10 cellular contexts compared by ENCODE assay signal in the genomic region with DNA sequence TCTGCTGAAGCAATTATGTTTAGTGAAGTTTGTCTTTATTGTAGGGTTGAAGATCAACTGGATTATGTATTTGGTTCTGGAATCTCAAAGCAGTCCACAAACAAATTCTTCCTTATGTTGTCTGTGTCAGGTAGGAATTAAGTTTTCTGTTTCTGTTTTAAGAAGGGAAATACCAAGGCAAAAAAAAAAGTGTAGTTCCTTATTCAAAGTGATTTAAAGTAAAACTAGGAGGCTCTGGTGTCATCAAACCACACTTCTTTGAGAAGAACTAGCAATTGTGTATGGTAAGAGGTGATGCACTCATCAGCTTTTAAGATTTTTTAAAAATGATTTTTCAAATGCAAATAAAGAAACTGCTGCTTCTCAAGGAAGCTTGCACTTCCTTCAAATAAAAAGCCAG. TPM values are rescaled to one million over a fixed set of nuclear protein-coding genes. Genes with fewer than 3 reads are reported as not detected.
A peak's percentile ranks its signal among the peaks of the same experiment; 100 is the strongest.
DNase-seq lines count a peak whose midpoint lies in the region; TF ChIP-seq lines count a peak whose summit lies in the region.
"Had no signal": no experiment of that assay in that cellular context is flagged by ENCODE, and none has a peak within 500 bp of the region (broad histone marks: within the 10 kb centered on the region; RNA-seq: fewer than 3 reads in every experiment).

No MANE protein-coding gene starts in this region.

- TF ChIP-seq CTCF in OCI-LY7 (conservative IDR thresholded peaks at IDR 0.05; ENCODE audit: low read length) (no peak), stomach (IDR thresholded peaks at IDR 0.05) (no peak)

- H3K4me1 ChIP-seq in OCI-LY7 (ENCODE audit: insufficient read depth, low read length, poor library complexity, severe bottlenecking) (peaks cover 18% of the 10 kb centered on the region), stomach (peaks cover 6 to 58% (median 27%) of the 10 kb centered on the region in 4 donors), SJCRH30 (peaks cover 11% of the 10 kb centered on the region)

- POLR2A ChIA-PET in OCI-LY7 (lab: Charles Lee) = interaction anchor here (0.6 to 3.5 kb wide), 7 partner anchors 10 to 689 kb away, joined by 3 to 18 read pairs (median 3); a partner anchor contains a TSS

- no peaks in the 10 kb centered on the region for H3K9me2 ChIP-seq in OCI-LY7 (ENCODE audit: insufficient read depth, low read length)

- intact Hi-C loops in activated naive CD4-positive, alpha-beta T cell treated with anti-CD3 and anti-CD28 coated beads for 36 hours (cut with micrococcal nuclease) = loop anchor here (2.0 kb wide), 1 partner anchor 324 kb away; no protein-coding TSS in a partner anchor
- intact Hi-C loops in OCI-LY7 (cut with micrococcal nuclease; ENCODE audit: unreplicated experiment) = loop anchor here (2.0 to 10.0 kb wide), 2 partner anchors 254 to 450 kb away; no protein-coding TSS in a partner anchor
- intact Hi-C loops in stomach (cut with DNase I; ENCODE audit: low total_unique reads) = no loop called here

- no peaks in the 10 kb centered on the region for H3K9me3 ChIP-seq in OCI-LY7 (ENCODE audit: low read length)
- H3K9me3 ChIP-seq in stomach = no peaks in the 10 kb centered on the region
- H3K9me3 ChIP-seq in SJCRH30 (replicated peaks) = no peaks in the 10 kb centered on the region

- peaks cover 16% of the 10 kb centered on the region for H3K4me1 Mint-ChIP-seq in activated naive CD4-positive, alpha-beta T cell treated with anti-CD3 and anti-CD28 coated beads for 36 hours (ENCODE audit: low read depth)

- H3K36me3 ChIP-seq in OCI-LY7 (ENCODE audit: insufficient read depth, low read length) (peaks cover 36% of the 10 kb centered on the region), stomach (peaks cover 7 to 22% (median 18%) of the 10 kb centered on the region in 4 donors), SJCRH30 (peaks cover 20% of the 10 kb centered on the region)

- no peak for TF ChIP-seq EP300 in stomach (IDR thresholded peaks at IDR 0.05)

- no peaks in the 10 kb centered on the region for H3K27me3 Mint-ChIP-seq in activated naive CD4-positive, alpha-beta T cell treated with anti-CD3 and anti-CD28 coated beads for 36 hours (ENCODE audit: low read depth)

- H4K20me1 ChIP-seq in OCI-LY7 (ENCODE audit: insufficient read depth, low read length) = peaks cover 10% of the 10 kb centered on the region; the same call in 1 of the 2 replicates

- DNase-seq in activated naive CD4-positive, alpha-beta T cell treated with anti-CD3 and anti-CD28 coated beads for 36 hours = no peak
- DNase-seq in activated naive CD4-positive, alpha-beta T cell (lab: John Stamatoyannopoulos, UW) = no peak
- DNase-seq in OCI-LY7 (ENCODE audit: low spot score) (peak; percentile 10), epithelial cell of prostate (ENCODE audit: low read depth, low spot score) (no peak), stomach (no peak), cerebellar cortex (ENCODE audit: low spot score) (no peak), SJCRH30 (no peak), DMS79 treated with DMSO at 0.1 percent for 48 hours (lab: John Stamatoyannopoulos, UW) (no peak)
- DNase-seq: AML-193, NCI-H187 had no signal

- no peak for TF ChIP-seq POLR2A in stomach (IDR thresholded peaks at IDR 0.05)

- H3K27me3 ChIP-seq in stomach = no peaks in the 10 kb centered on the region
- no peaks in the 10 kb centered on the region for H3K27me3 ChIP-seq in SJCRH30

- peaks cover 60% of the 10 kb centered on the region for H3K79me2 ChIP-seq in OCI-LY7 (ENCODE audit: insufficient read depth, low read depth, low read length)

- H3K4me3 ChIP-seq in OCI-LY7 (ENCODE audit: low read depth, low read length, poor library complexity, severe bottlenecking) (peak overlapping the region; percentile 75), stomach (peak overlapping the region in 3 of 4 donors; percentile 93 to 95 (median 95)), SJCRH30 (no peak overlapping the region)

- H3K4me3 Mint-ChIP-seq in activated naive CD4-positive, alpha-beta T cell treated with anti-CD3 and anti-CD28 coated beads for 36 hours = peak overlapping the region; percentile 43

- no peak overlapping the region for H3K27ac Mint-ChIP-seq in activated naive CD4-positive, alpha-beta T cell treated with anti-CD3 and anti-CD28 coated beads for 36 hours

- no peak overlapping the region for H2AFZ ChIP-seq in OCI-LY7 (ENCODE audit: low read length)

- peak overlapping the region; percentile 16 for H3K27ac ChIP-seq in OCI-LY7 (ENCODE audit: low read depth, low read length, poor library complexity, severe bottlenecking)
- H3K27ac ChIP-seq in epithelial cell of prostate = peak overlapping the region; percentile 46
- H3K27ac ChIP-seq in stomach = peak overlapping the region in 3 of 5 donors; percentile 15 to 90 (median 27)
- H3K27ac ChIP-seq in SJCRH30 = no peak overlapping the region

- CTCF ChIA-PET in activated naive CD4-positive, alpha-beta T cell treated with anti-CD3 and anti-CD28 coated beads for 36 hours (lab: Charles Lee) = no interaction called here
- CTCF ChIA-PET in OCI-LY7 (lab: Charles Lee; ENCODE audit: unreplicated experiment) = no interaction called here

- peak overlapping the region; percentile 85 for H3K4me2 ChIP-seq in OCI-LY7 (ENCODE audit: low read length)

- no peaks in the 10 kb centered on the region for H3K9me3 Mint-ChIP-seq in activated naive CD4-positive, alpha-beta T cell treated with anti-CD3 and anti-CD28 coated beads for 36 hours

- H3K36me3 Mint-ChIP-seq in activated naive CD4-positive, alpha-beta T cell treated with anti-CD3 and anti-CD28 coated beads for 36 hours (ENCODE audit: low read depth) = peaks cover 12% of the 10 kb centered on the region

- no TSS peak for BruUV-seq in OCI-LY7 (replicated peaks; lab: Mats Ljungman, UMichigan)

RNA-seq across cellular contexts. Expression of a gene that starts 1.9 kb away (rescaled TPM):
- 10 to 100 TPM; 11.5 to 11.9 TPM for total RNA-seq in activated naive CD4-positive, alpha-beta T cell treated with anti-CD3 and anti-CD28 coated beads for 36 hours
- total RNA-seq in OCI-LY7 (2014; rRNA removed; shearing (Covaris generic)) = 46.1 and 66.2 TPM in 2 replicates
- total RNA-seq in OCI-LY7 (2022) (35.5 and 41.3 TPM in 2 replicates), stomach (100 to 1,000 TPM in 1 of 5 donors, 10 to 100 TPM in 4; 25.9 to 121 (median 58.8) TPM)
- polyA plus RNA-seq in stomach = 10 to 100 TPM in 1 of 3 donors, 1 to 10 TPM in 2; 7.2 to 30.3 (median 8.9) TPM
- 46.5 and 53.7 TPM in 2 replicates for total RNA-seq in SJCRH30 (2014; rRNA removed; shearing (Covaris generic))
